In genomic region chr12:54222609-54223008, GRCh38 we compare ENCODE assay signal across 2 cellular contexts.
TF ChIP-seq lines count a peak whose summit lies in the region.

No MANE protein-coding gene starts in this region.

TF ChIP-seq in A549, 52 proteins besides CTCF, POLR2A, EP300 and RAD21:
- TF ChIP-seq FOSL2 (IDR thresholded peaks at IDR 0.05), result 0 out of 2 replicates have a peak, but pooled peaks have one; percentile 21
- peak; percentile 64 for TF ChIP-seq FOSL2 (CRISPR knock-in tag; IDR thresholded peaks at IDR 0.05)
- no peak for TF ChIP-seq PBX3 (IDR thresholded peaks at IDR 0.05)
- peak in 1 of 2 experiments; percentile 17; a peak in 1 of 4 replicates for TF ChIP-seq CEBPB (IDR thresholded peaks at IDR 0.05)

TF ChIP-seq in HCT116, 20 proteins besides CTCF, POLR2A, EP300 and RAD21:
- TF ChIP-seq ATF3 (IDR thresholded peaks at IDR 0.05) (no peak), SRF (IDR thresholded peaks at IDR 0.05; ENCODE audit: low read depth) (no peak), CBX3 (IDR thresholded peaks at IDR 0.05; ENCODE audit: low read depth) (no peak), EZH2 (IDR thresholded peaks at IDR 0.05) (no peak), ZBTB33 (IDR thresholded peaks at IDR 0.05; ENCODE audit: extremely low read depth, insufficient replicate concordance, low read length) (no peak)
